ENCODE assay signal across 1 cellular context in genomic region chr6:32195902-32196681, GRCh38.
A peak's percentile ranks its signal among the peaks of the same experiment; 100 is the strongest.
TF ChIP-seq lines count a peak whose summit lies in the region.

No MANE protein-coding gene starts in this region.

TF ChIP-seq in HepG2, 621 proteins besides CTCF, POLR2A, EP300 and RAD21 (continued from another document and continues in another):
- TF ChIP-seq ZBTB43 (CRISPR knock-in tag; conservative IDR thresholded peaks at IDR 0.05) (no peak; the same call in 1 of the 2 replicates), ZEB1 (IDR thresholded peaks at IDR 0.05; ENCODE audit: insufficient replicate concordance, low read depth) (no peak), ZNF576 (CRISPR knock-in tag; IDR thresholded peaks at IDR 0.05) (no peak), CSRNP1 (CRISPR knock-in tag; IDR thresholded peaks at IDR 0.05) (peak; percentile 0; the same call in 1 of the 2 replicates), ZNF546 (CRISPR knock-in tag; conservative IDR thresholded peaks at IDR 0.05) (peak; percentile 88; the same call in 1 of the 2 replicates), CREB1 (IDR thresholded peaks at IDR 0.05) (peak; percentile 99), CREB1 (CRISPR knock-in tag; IDR thresholded peaks at IDR 0.05) (peak; percentile 86), ZNF615 (CRISPR knock-in tag; IDR thresholded peaks at IDR 0.05; ENCODE audit: borderline replicate concordance) (0 out of 2 replicates have a peak, but pooled peaks have one; percentile 29), ATF2 (CRISPR knock-in tag; IDR thresholded peaks at IDR 0.05) (peak; percentile 81), ZNF850 (CRISPR knock-in tag; conservative IDR thresholded peaks at IDR 0.05) (no peak; the same call in 1 of the 2 replicates), ZNF577 (CRISPR knock-in tag; IDR thresholded peaks at IDR 0.05; ENCODE audit: borderline replicate concordance, low read depth) (no peak), TEF (CRISPR knock-in tag; IDR thresholded peaks at IDR 0.05) (no peak; the same call in 1 of the 2 replicates), ZNF12 (CRISPR knock-in tag; IDR thresholded peaks at IDR 0.05) (no peak), PHF20 (CRISPR knock-in tag; IDR thresholded peaks at IDR 0.05) (peak; percentile 78), ZNF382 (CRISPR knock-in tag; IDR thresholded peaks at IDR 0.05; ENCODE audit: borderline replicate concordance) (no peak), ELF1 (CRISPR knock-in tag; IDR thresholded peaks at IDR 0.05) (peak; percentile 76), SIN3B (IDR thresholded peaks at IDR 0.05; ENCODE audit: low read length) (no peak), SRF (IDR thresholded peaks at IDR 0.05; ENCODE audit: low read depth, low read length) (no peak), ZNF30 (CRISPR knock-in tag; IDR thresholded peaks at IDR 0.05) (no peak), ZNF121 (CRISPR knock-in tag; IDR thresholded peaks at IDR 0.05) (no peak), GLMP (CRISPR knock-in tag; IDR thresholded peaks at IDR 0.05; ENCODE audit: borderline replicate concordance) (no peak), NFE2L1 (CRISPR knock-in tag; IDR thresholded peaks at IDR 0.05; ENCODE audit: borderline replicate concordance) (peak; percentile 82; the same call in 1 of the 2 replicates), KAT7 (CRISPR knock-in tag; IDR thresholded peaks at IDR 0.05; ENCODE audit: borderline replicate concordance) (peak; percentile 74), PRDM15 (CRISPR knock-in tag; IDR thresholded peaks at IDR 0.05) (no peak; the same call in none of the 2 replicates), ZNF460 (CRISPR knock-in tag; IDR thresholded peaks at IDR 0.05; ENCODE audit: borderline replicate concordance) (no peak; the same call in 1 of the 2 replicates), RFX5 (IDR thresholded peaks at IDR 0.05; ENCODE audit: low read depth, low read length) (peak; percentile 71; the same call in 1 of the 2 replicates), KAT2B (IDR thresholded peaks at IDR 0.05; ENCODE audit: borderline replicate concordance, low read depth, low read length) (no peak), ZNF446 (CRISPR knock-in tag; IDR thresholded peaks at IDR 0.05) (peak; percentile 74; the same call in 1 of the 2 replicates), ZNF747 (CRISPR knock-in tag; IDR thresholded peaks at IDR 0.05; ENCODE audit: borderline replicate concordance) (no peak), ZNF33B (CRISPR knock-in tag; IDR thresholded peaks at IDR 0.05) (0 out of 2 replicates have a peak, but pooled peaks have one; percentile 93), BRCA1 (CRISPR knock-in tag; IDR thresholded peaks at IDR 0.05) (peak; percentile 81; the same call in 1 of the 2 replicates), ZGPAT (CRISPR knock-in tag; IDR thresholded peaks at IDR 0.05) (peak; percentile 92), ARHGAP35 (CRISPR knock-in tag; IDR thresholded peaks at IDR 0.05; ENCODE audit: borderline replicate concordance) (no peak; the same call in 1 of the 2 replicates), ZBTB21 (CRISPR knock-in tag; IDR thresholded peaks at IDR 0.05) (peak; percentile 90), SSRP1 (CRISPR knock-in tag; IDR thresholded peaks at IDR 0.05) (peak; percentile 87; the same call in 1 of the 2 replicates), ZNF333 (CRISPR knock-in tag; IDR thresholded peaks at IDR 0.05; ENCODE audit: borderline replicate concordance) (no peak; the same call in 1 of the 2 replicates), PCBP2 (optimal IDR thresholded peaks at IDR 0.05; ENCODE audit: low read depth, low read length, poor library complexity, severe bottlenecking) (no peak), SP2 (CRISPR knock-in tag; IDR thresholded peaks at IDR 0.05) (no peak), ZNF704 (CRISPR knock-in tag; IDR thresholded peaks at IDR 0.05; ENCODE audit: borderline replicate concordance) (0 out of 2 replicates have a peak, but pooled peaks have one; percentile 52), ZNF513 (CRISPR knock-in tag; conservative IDR thresholded peaks at IDR 0.05) (0 out of 2 replicates have a peak, but pooled peaks have one; percentile 74), ZNF687 (CRISPR knock-in tag; IDR thresholded peaks at IDR 0.05) (peak; percentile 96), ZNF17 (CRISPR knock-in tag; IDR thresholded peaks at IDR 0.05) (no peak), SRSF1 (optimal IDR thresholded peaks at IDR 0.05; ENCODE audit: low read depth, low read length) (no peak), HMGA1 (CRISPR knock-in tag; conservative IDR thresholded peaks at IDR 0.05) (no peak)
